In the genomic region with DNA sequence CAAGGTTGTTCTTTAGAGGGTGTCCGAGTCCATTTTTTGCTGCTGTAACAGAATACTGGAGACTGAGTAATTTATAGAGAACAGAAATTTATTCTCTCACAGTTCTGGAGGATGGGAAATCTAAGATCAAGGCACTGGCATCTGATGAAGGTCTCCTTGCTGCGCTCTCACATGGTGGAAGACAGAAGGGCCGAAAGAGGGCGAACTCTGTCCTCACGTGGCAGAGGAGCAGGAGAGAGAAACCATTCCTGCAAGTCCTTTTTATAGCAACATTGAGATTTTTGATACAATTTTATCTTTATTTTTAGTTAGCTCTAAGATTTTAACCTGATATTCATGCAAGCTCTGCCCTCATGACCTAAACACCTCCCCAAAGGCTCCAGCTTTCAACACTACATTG, we compare ENCODE assay signal across 30 cellular contexts.
"Had no signal": no experiment of that assay in that cellular context is flagged by ENCODE, and none has a peak within 500 bp of the region (broad histone marks: within the 10 kb centered on the region; RNA-seq: fewer than 3 reads in every experiment).

No MANE protein-coding gene starts in this region.

- H3K9ac ChIP-seq: neural progenitor cell, parathyroid adenoma had no signal

- ATAC-seq: activated CD8-positive, alpha-beta memory T cell treated with anti-CD3 and anti-CD28 coated beads, Interleukin-2, amount 10 ng/mL, durations not matched to agents 7 days and 5 days; activated CD8-positive, alpha-beta T cell treated with anti-CD3 and anti-CD28 coated beads, Interleukin-2, amount 10 ng/mL, durations not matched to agents 7 days and 5 days; body of pancreas; esophagus mucosa; left cardiac atrium; left ventricle myocardium superior; natural killer cell; stimulated activated effector memory CD8-positive, alpha-beta T cell treated with anti-CD3 and anti-CD28 coated beads, Interleukin-12 subunit alpha, Interleukin-12 subunit beta, amount 100 ng/mL, for 72 hours; T-helper 17 cell had no signal

- H3K27ac ChIP-seq: adrenal gland, body of pancreas, coronary artery, neural progenitor cell, parathyroid adenoma, sigmoid colon, thyroid gland, upper lobe of left lung, vagina had no signal

- H3K36me3 Mint-ChIP-seq: natural killer cell; stimulated activated effector memory CD8-positive, alpha-beta T cell treated with anti-CD3 and anti-CD28 coated beads, Interleukin-12 subunit alpha, Interleukin-12 subunit beta, amount 100 ng/mL, for 72 hours had no signal

- H3K4me1 ChIP-seq: adrenal gland, body of pancreas, neural progenitor cell, parathyroid adenoma, sigmoid colon, thyroid gland, upper lobe of left lung, vagina had no signal

- H3K9me3 ChIP-seq: adrenal gland, body of pancreas, sigmoid colon, thyroid gland, upper lobe of left lung, vagina had no signal

- H3K4me1 Mint-ChIP-seq: activated CD8-positive, alpha-beta memory T cell treated with anti-CD3 and anti-CD28 coated beads, Interleukin-2, amount 10 ng/mL, durations not matched to agents 7 days and 5 days; natural killer cell; neural progenitor cell; stimulated activated effector memory CD8-positive, alpha-beta T cell treated with anti-CD3 and anti-CD28 coated beads, Interleukin-12 subunit alpha, Interleukin-12 subunit beta, amount 100 ng/mL, for 72 hours had no signal

- H3K9me3 Mint-ChIP-seq: natural killer cell, neural progenitor cell had no signal

- H3K27me3 Mint-ChIP-seq: activated CD8-positive, alpha-beta memory T cell treated with anti-CD3 and anti-CD28 coated beads, Interleukin-2, amount 10 ng/mL, durations not matched to agents 7 days and 5 days; activated naive CD8-positive, alpha-beta T cell treated with anti-CD3 and anti-CD28 coated beads for 36 hours; stimulated activated naive CD8-positive, alpha-beta T cell treated with anti-CD3 and anti-CD28 coated beads, Interleukin-15, Interleukin-2, amounts not matched to agents 100 ng/mL and 50 ng/mL, for 24 hours; T-helper 17 cell had no signal

- H3K27ac Mint-ChIP-seq: activated CD8-positive, alpha-beta memory T cell treated with anti-CD3 and anti-CD28 coated beads, Interleukin-2, amount 10 ng/mL, durations not matched to agents 7 days and 5 days; activated CD8-positive, alpha-beta T cell treated with anti-CD3 and anti-CD28 coated beads, Interleukin-2, amount 10 ng/mL, durations not matched to agents 7 days and 5 days; activated naive CD8-positive, alpha-beta T cell treated with anti-CD3 and anti-CD28 coated beads for 36 hours; natural killer cell; neural progenitor cell; stimulated activated effector memory CD8-positive, alpha-beta T cell treated with anti-CD3 and anti-CD28 coated beads, Interleukin-12 subunit alpha, Interleukin-12 subunit beta, amount 100 ng/mL, for 72 hours; stimulated activated naive CD8-positive, alpha-beta T cell treated with anti-CD3 and anti-CD28 coated beads, Interleukin-15, Interleukin-2, amounts not matched to agents 100 ng/mL and 50 ng/mL, for 24 hours; T-helper 17 cell had no signal

- H3K36me3 ChIP-seq: adrenal gland, neural progenitor cell, thyroid gland had no signal

- H3K4me3 Mint-ChIP-seq: activated CD8-positive, alpha-beta memory T cell treated with anti-CD3 and anti-CD28 coated beads, Interleukin-2, amount 10 ng/mL, durations not matched to agents 7 days and 5 days; activated CD8-positive, alpha-beta T cell treated with anti-CD3 and anti-CD28 coated beads, Interleukin-2, amount 10 ng/mL, durations not matched to agents 7 days and 5 days; activated naive CD8-positive, alpha-beta T cell treated with anti-CD3 and anti-CD28 coated beads for 36 hours; natural killer cell; neural progenitor cell; stimulated activated effector memory CD8-positive, alpha-beta T cell treated with anti-CD3 and anti-CD28 coated beads, Interleukin-12 subunit alpha, Interleukin-12 subunit beta, amount 100 ng/mL, for 72 hours; stimulated activated naive CD8-positive, alpha-beta T cell treated with anti-CD3 and anti-CD28 coated beads, Interleukin-15, Interleukin-2, amounts not matched to agents 100 ng/mL and 50 ng/mL, for 24 hours; T-helper 17 cell had no signal

- H3K4me3 ChIP-seq: adrenal gland, body of pancreas, coronary artery, neural progenitor cell, sigmoid colon, thyroid gland, upper lobe of left lung, vagina had no signal

- H3K27me3 ChIP-seq: adrenal gland, body of pancreas, neural progenitor cell, sigmoid colon, thyroid gland, upper lobe of left lung, vagina had no signal

- DNase-seq: activated CD4-positive, alpha-beta T cell treated with anti-CD3 and anti-CD28 coated beads for 1 hour; activated CD4-positive, alpha-beta T cell treated with anti-CD3 and anti-CD28 coated beads, Interleukin-2, amount 50 U/mL, for 1 hour; activated CD8-positive, alpha-beta memory T cell treated with anti-CD3 and anti-CD28 coated beads, Interleukin-2, amount 10 ng/mL, durations not matched to agents 7 days and 5 days; activated CD8-positive, alpha-beta T cell treated with anti-CD3 and anti-CD28 coated beads, Interleukin-2, amount 10 ng/mL, durations not matched to agents 7 days and 5 days; activated naive CD4-positive, alpha-beta T cell treated with Interleukin-2 at 50 U/mL for 16 hours; activated naive CD8-positive, alpha-beta T cell treated with anti-CD3 and anti-CD28 coated beads for 36 hours; activated T-cell treated with anti-CD3 and anti-CD28 coated beads, Interleukin-2, amount 50 U/mL, for 48 hours; adrenal gland; aorta; body of pancreas; foreskin fibroblast; left cardiac atrium; left ventricle myocardium superior; natural killer cell; occipital lobe; retina; sigmoid colon; small intestine; stimulated activated CD4-positive, alpha-beta T cell treated with anti-CD3 and anti-CD28 coated beads, Interleukin-4, amount 100 ng/mL, for 24 hours; T-helper 17 cell; T1000; thyroid gland; upper lobe of left lung had no signal
